Comparison of ENCODE assay signal across 11 cellular contexts in genomic region chr6:21109421-21110178, GRCh38.
DNase-seq lines count a peak whose midpoint lies in the region; ATAC-seq, FAIRE-seq and TF ChIP-seq lines count a peak whose summit lies in the region.
"Had no signal": no experiment of that assay in that cellular context is flagged by ENCODE, and none has a peak within 500 bp of the region (broad histone marks: within the 10 kb centered on the region; RNA-seq: fewer than 3 reads in every experiment).

No MANE protein-coding gene starts in this region.

- TF ChIP-seq EP300 in GM12878 (IDR thresholded peaks at IDR 0.05; ENCODE audit: borderline replicate concordance in 1 of 2, control insufficient read depth in 1 of 2, low read depth in 2 of 2, low read length in 2 of 2): 0 out of 4 replicates have a peak, but pooled peaks of 1 of the 2 experiments have one; percentile 16

- FAIRE-seq in GM12878 (lab: Jason Lieb, UNC): no peak

- H3K4me3 Mint-ChIP-seq in CD8-positive, alpha-beta T cell: no peak overlapping the region

- H3K27ac Mint-ChIP-seq in CD8-positive, alpha-beta T cell: no peak overlapping the region

- H3K9me3 ChIP-seq in HUES6 (ENCODE audit: control insufficient read depth, insufficient read depth, low read depth, low read length) (no peaks in the 10 kb centered on the region), GM12878 (replicated peaks; ENCODE audit: control insufficient read depth, insufficient read depth, low read length) (no peaks in the 10 kb centered on the region)
- no peaks in the 10 kb centered on the region for H3K9me3 ChIP-seq in CD8-positive, alpha-beta T cell (ENCODE audit: low read length)
- H3K9me3 ChIP-seq: left ventricle myocardium inferior had no signal

- no peaks in the 10 kb centered on the region for H3K9me3 Mint-ChIP-seq in CD8-positive, alpha-beta T cell

- intact Hi-C loops in GM12878 (cut with micrococcal nuclease; ENCODE audit: unreplicated experiment): no loop called here
- intact Hi-C loops in posterior vena cava (cut with DNase I): no loop called here
- intact Hi-C loops in CD8-positive, alpha-beta T cell (cut with DNase I, micrococcal nuclease): no loop called here

- ATAC-seq in GM12878 (peak; percentile 65), GM19452 (IDR thresholded peaks at IDR 0.05; ENCODE audit: unreplicated experiment) (no peak)
- ATAC-seq in CD8-positive, alpha-beta T cell: no peak
- ATAC-seq: Right ventricle myocardium inferior had no signal

- SMC1A ChIA-PET in GM12878 (lab: Charles Lee; ENCODE audit: uncharacterized antibody, unreplicated experiment): interaction anchor here (0.7 to 2.7 kb wide), 11 partner anchors 8 to 234 kb away, joined by 3 to 8 read pairs (median 4); no protein-coding TSS in a partner anchor

- POLR2A ChIA-PET in GM12878 (lab: Charles Lee): interaction anchor here (0.7 to 0.9 kb wide), 2 partner anchors 10 to 87 kb away, joined by 3 read pairs; no protein-coding TSS in a partner anchor
- POLR2A ChIA-PET in CD8-positive, alpha-beta T cell (lab: Charles Lee): no interaction called here

- no peaks in the 10 kb centered on the region for H3K79me2 ChIP-seq in GM12878 (ENCODE audit: control insufficient read depth, insufficient read depth, low read length)

- peaks cover 13% of the 10 kb centered on the region for H3K36me3 Mint-ChIP-seq in CD8-positive, alpha-beta T cell

- DNase-seq in AG08396 (ENCODE audit: low spot score) (peak; percentile 23), GM12878 (ENCODE audit: low read depth, low spot score) (peak; percentile 19), iris pigment epithelial cell (ENCODE audit: low read depth) (peak; percentile 72), posterior vena cava (ENCODE audit: low spot score) (no peak), NCI-H774 (lab: John Stamatoyannopoulos, UW) (no peak)
- DNase-seq in CD8-positive, alpha-beta T cell: no peak
- DNase-seq: left ventricle myocardium inferior; stimulated activated CD4-positive, alpha-beta T cell treated with anti-CD3 and anti-CD28 coated beads, Interleukin-2, amount 100 ng/mL, for 24 hours had no signal

- H3K4me3 ChIP-seq in HUES6 (ENCODE audit: low read depth, low read length) (no peak overlapping the region), GM12878 (no peak overlapping the region)
- no peak overlapping the region for H3K4me3 ChIP-seq in CD8-positive, alpha-beta T cell (ENCODE audit: low read depth, low read length)
- H3K4me3 ChIP-seq: left ventricle myocardium inferior had no signal

- H3K36me3 ChIP-seq in HUES6 (ENCODE audit: control insufficient read depth, insufficient read depth, low read length) (no peaks in the 10 kb centered on the region), GM12878 (ENCODE audit: control insufficient read depth in 2 of 2, insufficient read depth in 2 of 2, low read length in 1 of 2) (no peaks in the 10 kb centered on the region)
- H3K36me3 ChIP-seq in CD8-positive, alpha-beta T cell (ENCODE audit: insufficient read depth, low read length): no peaks in the 10 kb centered on the region
- H3K36me3 ChIP-seq: left ventricle myocardium inferior had no signal

- H3K4me1 ChIP-seq in HUES6 (ENCODE audit: control insufficient read depth, insufficient read depth, low read length) (peaks cover 38% of the 10 kb centered on the region), GM12878 (ENCODE audit: control insufficient read depth, insufficient read depth, low read length) (no peaks in the 10 kb centered on the region)
- no peaks in the 10 kb centered on the region for H3K4me1 ChIP-seq in CD8-positive, alpha-beta T cell (ENCODE audit: insufficient read depth, low read length)

- H3K27me3 Mint-ChIP-seq in CD8-positive, alpha-beta T cell (ENCODE audit: low read depth): no peaks in the 10 kb centered on the region

- H3K27me3 ChIP-seq in HUES6 (ENCODE audit: control insufficient read depth, insufficient read depth, low read length) (no peaks in the 10 kb centered on the region), GM12878 (replicated peaks in 1 of 2; ENCODE audit: control insufficient read depth in 2 of 2, insufficient read depth in 2 of 2, low read length in 1 of 2) (no peaks in the 10 kb centered on the region)
- H3K27me3 ChIP-seq in CD8-positive, alpha-beta T cell (ENCODE audit: insufficient read depth, low read length): no peaks in the 10 kb centered on the region

- H3K4me1 Mint-ChIP-seq in CD8-positive, alpha-beta T cell (ENCODE audit: low read depth): no peaks in the 10 kb centered on the region

- H4K20me1 ChIP-seq in GM12878 (ENCODE audit: control insufficient read depth, insufficient read depth): no peaks in the 10 kb centered on the region

- no TSS peak for BruUV-seq in GM12878 (replicated peaks; lab: Mats Ljungman, UMichigan)

- 74% methylated on average over 5 of the region's 5 CpGs for WGBS in GM12878 (ENCODE audit: insufficient coverage, insufficient replicate concordance, low lambda C conversion rate, missing lambda C conversion rate)

- no peak overlapping the region; the same call in 1 of the 2 replicates for H2AFZ ChIP-seq in GM12878 (ENCODE audit: control insufficient read depth, low read depth, low read length)

- no peak for TF ChIP-seq POLR2A in GM12878 (IDR thresholded peaks at IDR 0.05; ENCODE audit: low read depth, low read length)

- in situ Hi-C loops in GM12878 (cut with MboI): no loop called here

- no peak overlapping the region for H3K4me2 ChIP-seq in GM12878 (ENCODE audit: control insufficient read depth, insufficient read depth)

- TF ChIP-seq RAD21 in GM12878 (IDR thresholded peaks at IDR 0.05; ENCODE audit: insufficient read depth, low read depth, low read length): no peak

- RAD21 ChIA-PET in GM12878 (lab: Charles Lee; ENCODE audit: unreplicated experiment): interaction anchor here (0.7 to 1.2 kb wide), 4 partner anchors 23 to 99 kb away, joined by 3 read pairs; no protein-coding TSS in a partner anchor

- H3K9ac ChIP-seq in HUES6 (ENCODE audit: low read length): no peak overlapping the region
- no peak overlapping the region for H3K9ac ChIP-seq in GM12878 (ENCODE audit: control insufficient read depth, insufficient read depth, low read length)

- H3K27ac ChIP-seq in HUES6 (ENCODE audit: low read depth, low read length) (peak overlapping the region; percentile 74; the same call in 1 of the 2 replicates), GM12878 (ENCODE audit: control insufficient read depth, insufficient read depth) (no peak overlapping the region)
- H3K27ac ChIP-seq in CD8-positive, alpha-beta T cell (ENCODE audit: low read depth, low read length): no peak overlapping the region
- H3K27ac ChIP-seq: left ventricle myocardium inferior had no signal

- CTCF ChIA-PET in GM12878 (lab: Yijun Ruan, JAX): interaction anchor here (0.6 to 1.5 kb wide), 4 partner anchors 9 to 409 kb away, joined by 3 to 4 read pairs (median 3); no protein-coding TSS in a partner anchor
- CTCF ChIA-PET in CD8-positive, alpha-beta T cell (lab: Charles Lee): no interaction called here

- no peak for TF ChIP-seq CTCF in GM12878 (IDR thresholded peaks at IDR 0.05 in 2 of 3, conservative IDR thresholded peaks at IDR 0.05 in 1 of 3; ENCODE audit: control insufficient read depth in 2 of 3, extremely low read depth in 1 of 3, insufficient read depth in 1 of 3, low read depth in 3 of 3, low read length in 3 of 3)
- TF ChIP-seq CTCF in CD8-positive, alpha-beta T cell (IDR thresholded peaks at IDR 0.05): no peak

TF ChIP-seq in GM12878, 131 proteins besides CTCF, POLR2A, EP300 and RAD21:
- no peak for TF ChIP-seq CHD4 (IDR thresholded peaks at IDR 0.05)
- TF ChIP-seq NFIC (IDR thresholded peaks at IDR 0.05; ENCODE audit: low read depth, low read length): no peak; the same call in 1 of the 2 replicates
- no peak for TF ChIP-seq RELA (IDR thresholded peaks at IDR 0.05; ENCODE audit: borderline replicate concordance, partially characterized antibody)
- TF ChIP-seq MEF2A (IDR thresholded peaks at IDR 0.05; ENCODE audit: insufficient read depth, low read depth, low read length): 0 out of 2 replicates have a peak, but pooled peaks have one; percentile 21
- TF ChIP-seq DPF2 (IDR thresholded peaks at IDR 0.05): no peak
- no peak for TF ChIP-seq ZNF274 (IDR thresholded peaks at IDR 0.05; ENCODE audit: insufficient read depth, insufficient read length)
- 0 out of 2 replicates have a peak, but pooled peaks have one; percentile 13 for TF ChIP-seq TCF7 (IDR thresholded peaks at IDR 0.05; ENCODE audit: borderline replicate concordance)
- TF ChIP-seq, protein P1, sequence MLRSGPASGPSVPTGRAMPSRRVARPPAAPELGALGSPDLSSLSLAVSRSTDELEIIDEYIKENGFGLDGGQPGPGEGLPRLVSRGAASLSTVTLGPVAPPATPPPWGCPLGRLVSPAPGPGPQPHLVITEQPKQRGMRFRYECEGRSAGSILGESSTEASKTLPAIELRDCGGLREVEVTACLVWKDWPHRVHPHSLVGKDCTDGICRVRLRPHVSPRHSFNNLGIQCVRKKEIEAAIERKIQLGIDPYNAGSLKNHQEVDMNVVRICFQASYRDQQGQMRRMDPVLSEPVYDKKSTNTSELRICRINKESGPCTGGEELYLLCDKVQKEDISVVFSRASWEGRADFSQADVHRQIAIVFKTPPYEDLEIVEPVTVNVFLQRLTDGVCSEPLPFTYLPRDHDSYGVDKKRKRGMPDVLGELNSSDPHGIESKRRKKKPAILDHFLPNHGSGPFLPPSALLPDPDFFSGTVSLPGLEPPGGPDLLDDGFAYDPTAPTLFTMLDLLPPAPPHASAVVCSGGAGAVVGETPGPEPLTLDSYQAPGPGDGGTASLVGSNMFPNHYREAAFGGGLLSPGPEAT (IDR thresholded peaks at IDR 0.05; ENCODE audit: low read depth): peak; percentile 15; the same call in 1 of the 2 replicates

Comparison
In these comparisons a context has a peak if more than half of its experiments do, and no peak if none do; other contexts are left out.
1. DNase-seq: peak in AG08396 (single experiment), GM12878 (single experiment) and iris pigment epithelial cell (single experiment); none in posterior vena cava (single experiment), CD8-positive, alpha-beta T cell (0 of 7) and NCI-H774 (single experiment).